Comparison of ENCODE assay signal across 9 cellular contexts in genomic region chr1:17759114-17759513, GRCh38. TPM values are rescaled to one million over a fixed set of nuclear protein-coding genes. Genes with fewer than 3 reads are reported as not detected.
DNase-seq lines count a peak whose midpoint lies in the region; ATAC-seq, FAIRE-seq and TF ChIP-seq lines count a peak whose summit lies in the region.
"Had no signal": no experiment of that assay in that cellular context is flagged by ENCODE, and none has a peak within 500 bp of the region (broad histone marks: within the 10 kb centered on the region; RNA-seq: fewer than 3 reads in every experiment).

No MANE protein-coding gene starts in this region.

- no peak overlapping the region for H3K27ac Mint-ChIP-seq in immature natural killer cell

- H3K9me3 Mint-ChIP-seq in immature natural killer cell, result peaks cover 23 to 61% (median 42%) of the 10 kb centered on the region in 6 donors

- no peak for ATAC-seq in heart right ventricle

- no peak overlapping the region for H3K4me3 ChIP-seq in heart right ventricle
- H3K4me3 ChIP-seq: dorsolateral prefrontal cortex had no signal

- H3K4me1 Mint-ChIP-seq in immature natural killer cell, result no peaks in the 10 kb centered on the region

- WGBS in heart right ventricle, 2 donors, result 51 to 61% methylated on average over 7 of the region's 7 CpGs

- peaks cover 4 to 10% (median 5%) of the 10 kb centered on the region in 3 donors for H3K36me3 Mint-ChIP-seq in immature natural killer cell

- TF ChIP-seq CTCF in GM12872 (IDR thresholded peaks at IDR 0.05; ENCODE audit: insufficient read depth, low read depth, low read length) (peak; percentile 35; the same call in 2 of the 3 replicates), heart right ventricle (IDR thresholded peaks at IDR 0.05) (peak in 3 of 9 donors; percentile 9 to 21 (median 11))

- no peak for FAIRE-seq in GM19239 (lab: Jason Lieb, UNC)

- intact Hi-C loops in heart right ventricle (cut with DNase I), result no loop called here

- H3K4me1 ChIP-seq in heart right ventricle, result no peaks in the 10 kb centered on the region

- H3K27me3 Mint-ChIP-seq in immature natural killer cell (ENCODE audit: low read depth in 3 of 3), result peaks cover 1 to 6% (median 5%) of the 10 kb centered on the region in 3 donors

- no peak overlapping the region for H3K4me3 Mint-ChIP-seq in immature natural killer cell

- H3K27me3 ChIP-seq in heart right ventricle, result peaks cover 0 to 10% (median 0%) of the 10 kb centered on the region in 7 donors

- peaks cover 0 to 63% (median 40%) of the 10 kb centered on the region in 11 donors for H3K9me3 ChIP-seq in heart right ventricle

- H3K36me3 ChIP-seq in heart right ventricle, result no peaks in the 10 kb centered on the region

- DNase-seq in CMK (ENCODE audit: low read depth) (peak; percentile 54), OCI-M1 (lab: John Stamatoyannopoulos, UW) (peak; percentile 28), iPS-NIHi11 (ENCODE audit: low spot score) (peak; percentile 35), GM19239 (ENCODE audit: insufficient read length, low spot score) (no peak), immature natural killer cell (no peak), heart right ventricle (no peak)
- DNase-seq: dorsolateral prefrontal cortex, NCI-H2081 had no signal

- no peak overlapping the region for H3K27ac ChIP-seq in heart right ventricle
- H3K27ac ChIP-seq: dorsolateral prefrontal cortex had no signal

RNA-seq across cellular contexts. Expression of gene ACTL8, which starts 4.0 kb away (rescaled TPM):
- polyA plus RNA-seq in immature natural killer cell, result not detected
- total RNA-seq in heart right ventricle, result not detected
- polyA plus RNA-seq in heart right ventricle, result not detected

Comparison
In these comparisons a context has a peak if more than half of its experiments do, and no peak if none do; other contexts are left out.
1. DNase-seq: peak in CMK (single experiment), OCI-M1 (single experiment) and iPS-NIHi11 (single experiment); none in GM19239 (single experiment), immature natural killer cell (0 of 3) and heart right ventricle (0 of 2).